In genomic region chr10:95277614-95278013, GRCh38 we compare ENCODE assay signal across 17 cellular contexts. TPM values are rescaled to one million over a fixed set of nuclear protein-coding genes. Genes with fewer than 3 reads are reported as not detected.
DNase-seq lines count a peak whose midpoint lies in the region; ATAC-seq and TF ChIP-seq lines count a peak whose summit lies in the region.
"Had no signal": no experiment of that assay in that cellular context is flagged by ENCODE, and none has a peak within 500 bp of the region (broad histone marks: within the 10 kb centered on the region; RNA-seq: fewer than 3 reads in every experiment).

No MANE protein-coding gene starts in this region.

- in situ Hi-C loops in mammary epithelial cell (cut with MboI; ENCODE audit: low sequenced_read_pairs in 2 of 2): no loop called here

- dilution Hi-C loops in mammary epithelial cell (cut with HindIII; ENCODE audit: low sequenced_read_pairs): no loop called here

- no peak for TF ChIP-seq EP300 in ovary (IDR thresholded peaks at IDR 0.05)

- H3K9me3 ChIP-seq in breast epithelium (no peaks in the 10 kb centered on the region), mammary epithelial cell (replicated peaks; ENCODE audit: insufficient read depth, low read length) (no peaks in the 10 kb centered on the region), esophagus squamous epithelium (no peaks in the 10 kb centered on the region), ovary (no peaks in the 10 kb centered on the region)
- H3K9me3 ChIP-seq: MG63, pancreas, SJSA1 had no signal

- 53% methylated on average over 3 of the region's 3 CpGs for WGBS in mammary epithelial cell (ENCODE audit: low coverage, missing lambda C conversion rate)
- 55 to 60% methylated on average over 3 of the region's 3 CpGs for WGBS in esophagus squamous epithelium, 2 donors
- WGBS in ovary, 3 donors: 46 to 52% (median 51%) methylated on average over 3 of the region's 3 CpGs

- no peaks in the 10 kb centered on the region for H4K20me1 ChIP-seq in mammary epithelial cell (ENCODE audit: insufficient read depth, low read length)

- peaks cover 76% of the 10 kb centered on the region for H3K4me1 Mint-ChIP-seq in osteocyte (ENCODE audit: unreplicated experiment)
- H3K4me1 Mint-ChIP-seq in type B pancreatic cell (ENCODE audit: unreplicated experiment): peaks cover 49% of the 10 kb centered on the region
- peaks cover 43 to 71% of the 10 kb centered on the region in 2 donors for H3K4me1 Mint-ChIP-seq in stimulated activated naive B cell treated with anti-CD40 and anti-IgM and Interleukin-4, amounts not matched to agents 10 μg/mL and 1 μg/mL and 100 μg/mL, for 72 hours
- H3K4me1 Mint-ChIP-seq: activated naive CD4-positive, alpha-beta T cell treated with anti-CD3 and anti-CD28 coated beads, Interleukin-2, amount 50 U/mL, for 24 hours; brain had no signal

- no peaks in the 10 kb centered on the region for H3K36me3 Mint-ChIP-seq in osteocyte (ENCODE audit: unreplicated experiment)
- peaks cover 23% of the 10 kb centered on the region for H3K36me3 Mint-ChIP-seq in type B pancreatic cell
- H3K36me3 Mint-ChIP-seq in stimulated activated naive B cell treated with anti-CD40 and anti-IgM and Interleukin-4, amounts not matched to agents 10 μg/mL and 1 μg/mL and 100 μg/mL, for 72 hours: peaks cover 0 to 4% of the 10 kb centered on the region in 2 donors
- H3K36me3 Mint-ChIP-seq: activated naive CD4-positive, alpha-beta T cell treated with anti-CD3 and anti-CD28 coated beads, Interleukin-2, amount 50 U/mL, for 24 hours; brain had no signal

- H3K4me1 ChIP-seq in breast epithelium (peaks cover 7% of the 10 kb centered on the region in 2 donors), mammary epithelial cell (ENCODE audit: insufficient read depth, low read length) (peaks cover 80% of the 10 kb centered on the region), esophagus squamous epithelium (peaks cover 56 to 100% (median 88%) of the 10 kb centered on the region in 3 donors), ovary (ENCODE audit: insufficient read depth) (no peaks in the 10 kb centered on the region)

- no peak overlapping the region for H3K4me2 ChIP-seq in mammary epithelial cell (ENCODE audit: insufficient read depth, low read depth, low read length)

- DNase-seq in breast epithelium (ENCODE audit: low spot score in 2 of 2) (no peak), mammary epithelial cell (no peak), esophagus squamous epithelium (lab: John Stamatoyannopoulos, UW) (no peak), osteocyte (ENCODE audit: extremely low spot score, unreplicated experiment) (no peak), type B pancreatic cell (ENCODE audit: extremely low spot score, unreplicated experiment) (no peak), DMS53 treated with DMSO at 0.1 percent for 48 hours (lab: John Stamatoyannopoulos, UW; ENCODE audit: unreplicated experiment) (no peak), ovary (no peak)
- no peak for DNase-seq in stimulated activated naive B cell treated with anti-CD40 and anti-IgM and Interleukin-4, amounts not matched to agents 10 μg/mL and 1 μg/mL and 100 μg/mL, for 72 hours
- DNase-seq: 8988T; effector CD8-positive, alpha-beta T cell; GOT3; NCI-H187 treated with DMSO at 0.1 percent for 48 hours; pancreas had no signal

- TF ChIP-seq POLR2A in breast epithelium (IDR thresholded peaks at IDR 0.05): no peak
- no peak for TF ChIP-seq POLR2A in esophagus squamous epithelium (IDR thresholded peaks at IDR 0.05)
- TF ChIP-seq POLR2A in ovary (IDR thresholded peaks at IDR 0.05): no peak

- H3K27ac ChIP-seq in breast epithelium (peak overlapping the region; percentile 77 to 88), mammary epithelial cell (ENCODE audit: insufficient read depth, low read depth, low read length) (no peak overlapping the region), esophagus squamous epithelium (peak overlapping the region; percentile 79 to 93 (median 90)), ovary (no peak overlapping the region)
- H3K27ac ChIP-seq: pancreas had no signal

- no peak overlapping the region for H3K9ac ChIP-seq in mammary epithelial cell (ENCODE audit: insufficient read depth, low read length)

- BruUV-seq in mammary epithelial cell (replicated peaks; lab: Mats Ljungman, UMichigan): no TSS peak

- intact Hi-C loops in breast epithelium (cut with DNase I; ENCODE audit: low total_unique reads) (no loop called here), mammary epithelial cell (cut with micrococcal nuclease) (no loop called here), esophagus squamous epithelium (cut with DNase I) (no loop called here), ovary (cut with DNase I) (no loop called here)

- no peak overlapping the region for H3K4me3 ChIP-seq in breast epithelium
- H3K4me3 ChIP-seq in mammary epithelial cell (replicated peaks in 1 of 3; ENCODE audit: insufficient read depth in 1 of 3, low read depth in 2 of 3, low read length in 3 of 3): no peak overlapping the region
- H3K4me3 ChIP-seq in esophagus squamous epithelium: no peak overlapping the region
- no peak overlapping the region for H3K4me3 ChIP-seq in ovary
- H3K4me3 ChIP-seq: MG63, pancreas, SJSA1 had no signal

- H3K79me2 ChIP-seq in mammary epithelial cell (ENCODE audit: insufficient read depth, low read length): peaks cover 99% of the 10 kb centered on the region

- no peaks in the 10 kb centered on the region for H3K36me3 ChIP-seq in breast epithelium
- peaks cover 9% of the 10 kb centered on the region for H3K36me3 ChIP-seq in mammary epithelial cell (ENCODE audit: insufficient read depth, low read length)
- no peaks in the 10 kb centered on the region for H3K36me3 ChIP-seq in esophagus squamous epithelium
- H3K36me3 ChIP-seq in ovary: no peaks in the 10 kb centered on the region
- H3K36me3 ChIP-seq: MG63, pancreas had no signal

- ATAC-seq in stimulated activated naive B cell treated with anti-CD40 and anti-IgM and Interleukin-4, amounts not matched to agents 10 μg/mL and 1 μg/mL and 100 μg/mL, for 72 hours (replicated peaks): no peak
- ATAC-seq: pancreas had no signal

- H3K4me3 Mint-ChIP-seq in osteocyte (ENCODE audit: unreplicated experiment): no peak overlapping the region
- peak overlapping the region; percentile 42 for H3K4me3 Mint-ChIP-seq in type B pancreatic cell
- no peak overlapping the region for H3K4me3 Mint-ChIP-seq in stimulated activated naive B cell treated with anti-CD40 and anti-IgM and Interleukin-4, amounts not matched to agents 10 μg/mL and 1 μg/mL and 100 μg/mL, for 72 hours
- H3K4me3 Mint-ChIP-seq: activated naive CD4-positive, alpha-beta T cell treated with anti-CD3 and anti-CD28 coated beads, Interleukin-2, amount 50 U/mL, for 24 hours; brain had no signal

- CTCF ChIA-PET in mammary epithelial cell (lab: Charles Lee; ENCODE audit: low non-redundant PET): no interaction called here

- H3K27me3 ChIP-seq in breast epithelium (no peaks in the 10 kb centered on the region), mammary epithelial cell (ENCODE audit: insufficient read depth, low read length) (no peaks in the 10 kb centered on the region), esophagus squamous epithelium (no peaks in the 10 kb centered on the region), ovary (no peaks in the 10 kb centered on the region)
- H3K27me3 ChIP-seq: MG63, pancreas, SJSA1 had no signal

- H2AFZ ChIP-seq in mammary epithelial cell (ENCODE audit: low read depth, low read length): no peak overlapping the region

- no peaks in the 10 kb centered on the region for H3K27me3 Mint-ChIP-seq in osteocyte (ENCODE audit: unreplicated experiment)
- no peaks in the 10 kb centered on the region for H3K27me3 Mint-ChIP-seq in type B pancreatic cell
- H3K27me3 Mint-ChIP-seq in stimulated activated naive B cell treated with anti-CD40 and anti-IgM and Interleukin-4, amounts not matched to agents 10 μg/mL and 1 μg/mL and 100 μg/mL, for 72 hours: no peaks in the 10 kb centered on the region
- H3K27me3 Mint-ChIP-seq: activated naive CD4-positive, alpha-beta T cell treated with anti-CD3 and anti-CD28 coated beads, Interleukin-2, amount 50 U/mL, for 24 hours; brain had no signal

- H3K9me3 Mint-ChIP-seq in osteocyte (ENCODE audit: unreplicated experiment): no peaks in the 10 kb centered on the region
- H3K9me3 Mint-ChIP-seq in type B pancreatic cell: no peaks in the 10 kb centered on the region
- H3K9me3 Mint-ChIP-seq in stimulated activated naive B cell treated with anti-CD40 and anti-IgM and Interleukin-4, amounts not matched to agents 10 μg/mL and 1 μg/mL and 100 μg/mL, for 72 hours: no peaks in the 10 kb centered on the region
- H3K9me3 Mint-ChIP-seq: activated naive CD4-positive, alpha-beta T cell treated with anti-CD3 and anti-CD28 coated beads, Interleukin-2, amount 50 U/mL, for 24 hours; brain had no signal

- TF ChIP-seq CTCF in breast epithelium (IDR thresholded peaks at IDR 0.05) (no peak), mammary epithelial cell (conservative IDR thresholded peaks at IDR 0.05 in 1 of 2, IDR thresholded peaks at IDR 0.05 in 1 of 2; ENCODE audit: extremely low read depth in 1 of 2, insufficient read depth in 1 of 2, low read depth in 1 of 2, low read length in 2 of 2) (no peak), esophagus squamous epithelium (IDR thresholded peaks at IDR 0.05) (no peak), osteocyte (IDR thresholded peaks at IDR 0.05) (no peak), type B pancreatic cell (conservative IDR thresholded peaks at IDR 0.05) (no peak), ovary (IDR thresholded peaks at IDR 0.05) (no peak)

- H3K27ac Mint-ChIP-seq in osteocyte (ENCODE audit: unreplicated experiment) (peak overlapping the region; percentile 71), type B pancreatic cell (peak overlapping the region; percentile 24)
- H3K27ac Mint-ChIP-seq in stimulated activated naive B cell treated with anti-CD40 and anti-IgM and Interleukin-4, amounts not matched to agents 10 μg/mL and 1 μg/mL and 100 μg/mL, for 72 hours: no peak overlapping the region
- H3K27ac Mint-ChIP-seq: activated naive CD4-positive, alpha-beta T cell treated with anti-CD3 and anti-CD28 coated beads, Interleukin-2, amount 50 U/mL, for 24 hours had no signal

RNA-seq across cellular contexts. Expression of gene PDLIM1, which starts 13.2 kb away (rescaled TPM):
- total RNA-seq in breast epithelium (100 to 1,000 TPM in 1 of 3 donors, 10 to 100 TPM in 2; 80.8 to 143 (median 87.7) TPM), mammary epithelial cell (100 to 1,000 TPM; 105 to 364 TPM), esophagus squamous epithelium (100 to 1,000 TPM in 1 of 4 donors, 10 to 100 TPM in 3; 59.5 to 142 (median 79.2) TPM), osteocyte (71.7 and 73.8 TPM in 2 replicates), type B pancreatic cell (ENCODE audit: low replicate concordance) (171 and 347 TPM in 2 replicates), ovary (100 to 1,000 TPM in 1 of 7 donors, 10 to 100 TPM in 6; 13.9 to 102 (median 35.3) TPM)
- polyA plus RNA-seq in mammary epithelial cell (290 TPM), ovary (100 to 1,000 TPM in 1 of 2 donors, 10 to 100 TPM in 1; 29.7 to 138 TPM)
- polyA minus RNA-seq in mammary epithelial cell: 643 TPM

Comparison
In these comparisons a context has a peak if more than half of its experiments do, and no peak if none do; other contexts are left out.
1. H3K27ac ChIP-seq: peak in breast epithelium (2 of 2) and esophagus squamous epithelium (4 of 4); none in mammary epithelial cell (single experiment) and ovary (0 of 2).